25 cellular contexts compared by ENCODE assay signal in the genomic region with DNA sequence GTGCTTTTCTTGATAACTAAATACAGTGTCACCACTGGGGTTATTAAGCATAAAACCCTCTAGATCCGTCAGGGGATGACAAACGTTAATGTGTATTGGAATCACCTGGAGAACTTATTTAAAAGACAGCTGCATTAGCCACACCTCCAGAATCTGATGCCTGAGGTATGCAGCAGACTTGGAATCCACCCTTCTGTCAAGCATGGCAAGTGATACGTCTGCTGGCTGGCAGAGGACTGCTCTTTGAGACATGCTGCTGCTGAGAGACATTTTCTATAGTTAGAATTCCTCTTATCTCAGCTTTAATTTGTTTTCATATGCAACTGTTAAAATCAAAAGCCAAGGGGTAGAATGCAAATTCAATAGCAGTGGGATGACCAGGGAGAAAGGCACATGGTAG.
DNase-seq lines count a peak whose midpoint lies in the region; ATAC-seq and TF ChIP-seq lines count a peak whose summit lies in the region.
"Had no signal": no experiment of that assay in that cellular context is flagged by ENCODE, and none has a peak within 500 bp of the region (broad histone marks: within the 10 kb centered on the region; RNA-seq: fewer than 3 reads in every experiment).

No MANE protein-coding gene starts in this region.

- no peak overlapping the region for H3K4ac ChIP-seq in H9 (ENCODE audit: low read depth, low read length)

- peaks cover 0 to 3% of the 10 kb centered on the region in 2 experiments; a peak in 1 of 5 replicates for H3K9me3 Mint-ChIP-seq in H9
- H3K9me3 Mint-ChIP-seq: activated naive CD8-positive, alpha-beta T cell treated with anti-CD3 and anti-CD28 coated beads for 36 hours; memory B cell had no signal

- H2BK5ac ChIP-seq in H9 (ENCODE audit: insufficient read length, low read length): no peak overlapping the region

- H2BK120ac ChIP-seq in H9 (ENCODE audit: low read depth, low read length, poor library complexity, severe bottlenecking): no peak overlapping the region

- no peak overlapping the region for H2AFZ ChIP-seq in H9 (ENCODE audit: low read length)

- H4K20me1 ChIP-seq in H9 (ENCODE audit: control insufficient read depth, insufficient read depth, insufficient read length): no peaks in the 10 kb centered on the region
- H4K20me1 ChIP-seq: BLaER1 had no signal

- peaks cover 14% of the 10 kb centered on the region for H3K4me1 ChIP-seq in H9 (ENCODE audit: insufficient read depth, low read length)
- H3K4me1 ChIP-seq in breast epithelium: no peaks in the 10 kb centered on the region
- H3K4me1 ChIP-seq: ascending aorta, prostate gland, testis had no signal

- H4K8ac ChIP-seq in H9 (replicated peaks; ENCODE audit: insufficient read length, low read depth, low read length): no peak overlapping the region

- no peaks in the 10 kb centered on the region for H3K79me1 ChIP-seq in H9 (ENCODE audit: insufficient read depth, low read depth, low read length, poor library complexity, severe bottlenecking)

- no CpG with 5 or more reads among the region's 3 CpGs for WGBS in H9 (ENCODE audit: extremely low coverage, insufficient read length, low lambda C conversion rate)

- no peak overlapping the region for H3K9ac ChIP-seq in H9 (ENCODE audit: extremely low read depth, insufficient read length, low read length)
- H3K9ac ChIP-seq: BLaER1 had no signal

- H2BK20ac ChIP-seq in H9 (ENCODE audit: low read depth, low read length, poor library complexity, severe bottlenecking): no peak overlapping the region

- in situ Hi-C loops in G401 (cut with HindIII; ENCODE audit: low sequenced_read_pairs): no loop called here

- no peak for ATAC-seq in GM19395 (IDR thresholded peaks at IDR 0.05; ENCODE audit: unreplicated experiment)
- ATAC-seq: HCT116; SK-N-SH treated with all-trans-retinoic acid at 6 μM for 48 hours; stimulated activated naive CD8-positive, alpha-beta T cell treated with anti-CD3 and anti-CD28 coated beads, Interleukin-15, Interleukin-2, amounts not matched to agents 100 U/mL and 50 U/mL, for 24 hours had no signal

- H2AK5ac ChIP-seq in H9 (ENCODE audit: insufficient read length, low read length): no peak overlapping the region

- H3K9me3 ChIP-seq in H9 (ENCODE audit: control insufficient read depth, low read depth, low read length) (no peaks in the 10 kb centered on the region), breast epithelium (no peaks in the 10 kb centered on the region)
- H3K9me3 ChIP-seq: ascending aorta, BLaER1, gastrocnemius medialis, MG63, prostate gland, testis had no signal

- no peak overlapping the region for H3K18ac ChIP-seq in H9 (ENCODE audit: insufficient read length, low read depth, low read length)

- intact Hi-C loops in breast epithelium (cut with DNase I; ENCODE audit: low total_unique reads): no loop called here

- H3K4me3 ChIP-seq in breast epithelium: no peak overlapping the region
- H3K4me3 ChIP-seq: ascending aorta, BLaER1, gastrocnemius medialis, MG63, prostate gland, testis had no signal

- H2BK15ac ChIP-seq in H9 (ENCODE audit: low read depth, low read length): no peak overlapping the region

- no peaks in the 10 kb centered on the region for H3K27me3 ChIP-seq in H9 (ENCODE audit: insufficient read depth, low read length)
- no peaks in the 10 kb centered on the region for H3K27me3 ChIP-seq in breast epithelium
- H3K27me3 ChIP-seq: ascending aorta, BLaER1, gastrocnemius medialis, MG63, testis had no signal

- TF ChIP-seq POLR2A in breast epithelium (IDR thresholded peaks at IDR 0.05): no peak

- no peaks in the 10 kb centered on the region for H3K27me3 Mint-ChIP-seq in H9 (ENCODE audit: low read depth)
- H3K27me3 Mint-ChIP-seq: activated naive CD8-positive, alpha-beta T cell treated with anti-CD3 and anti-CD28 coated beads for 36 hours; dendritic cell treated with granulocyte-macrophage colony-stimulating factor and Interleukin-4, amounts not matched to agents 40 ng/mL and 50 ng/mL, for 4 days; memory B cell had no signal

- H3K36me3 Mint-ChIP-seq in H9 (ENCODE audit: insufficient read depth in 1 of 3, low read depth in 3 of 3): no peaks in the 10 kb centered on the region
- H3K36me3 Mint-ChIP-seq: activated naive CD8-positive, alpha-beta T cell treated with anti-CD3 and anti-CD28 coated beads for 36 hours had no signal

- no peak overlapping the region for H3K56ac ChIP-seq in H9 (ENCODE audit: insufficient read length, low read depth, low read length)

- H3K23me2 ChIP-seq in H9 (ENCODE audit: insufficient read length, low read depth, low read length, poor library complexity, severe bottlenecking): no peaks in the 10 kb centered on the region

- H3K27ac ChIP-seq in H9 (ENCODE audit: insufficient read length, low read depth, low read length): no peak overlapping the region
- no peak overlapping the region for H3K27ac ChIP-seq in breast epithelium
- H3K27ac ChIP-seq: ascending aorta, BLaER1, gastrocnemius medialis, prostate gland, testis had no signal

- peak; percentile 43 for DNase-seq in G401 (ENCODE audit: low spot score)
- DNase-seq in H9: peak; percentile 42
- DNase-seq in cerebellar cortex (ENCODE audit: low spot score): peak; percentile 30
- peak; percentile 22 for DNase-seq in iPS-NIHi7 (ENCODE audit: extremely low spot score)
- no peak for DNase-seq in hepatic stellate cell (ENCODE audit: low spot score)
- DNase-seq in breast epithelium (ENCODE audit: low spot score in 2 of 2): no peak
- no peak for DNase-seq in RPMI8226
- DNase-seq: activated CD4-positive, alpha-beta T cell treated with anti-CD3 and anti-CD28 coated beads for 4 hours; activated naive CD8-positive, alpha-beta T cell treated with anti-CD3 and anti-CD28 coated beads for 36 hours; activated T-cell treated with anti-CD3 and anti-CD28 coated beads for 4 hours; DMS53; gastrocnemius medialis; hypothalamus; KG1; MG63; stimulated activated naive CD8-positive, alpha-beta T cell treated with anti-CD3 and anti-CD28 coated beads, Interleukin-15, Interleukin-2, amounts not matched to agents 100 U/mL and 50 U/mL, for 24 hours; testis had no signal

- no peaks in the 10 kb centered on the region for H3K79me2 ChIP-seq in H9 (ENCODE audit: insufficient read depth, low read length)

- H4K5ac ChIP-seq in H9 (ENCODE audit: insufficient read length, low read depth, low read length): no peak overlapping the region

- H3K27ac Mint-ChIP-seq in H9: peak overlapping the region in 2 of 3 experiments; percentile 42 to 76; a peak in 3 of 7 replicates
- H3K27ac Mint-ChIP-seq: activated naive CD8-positive, alpha-beta T cell treated with anti-CD3 and anti-CD28 coated beads for 36 hours; dendritic cell treated with granulocyte-macrophage colony-stimulating factor and Interleukin-4, amounts not matched to agents 40 ng/mL and 50 ng/mL, for 4 days; memory B cell had no signal

- no peak overlapping the region for H3T11ph ChIP-seq in H9 (ENCODE audit: low read length)

- H3K4me1 Mint-ChIP-seq in H9: peaks cover 49 to 50% of the 10 kb centered on the region in 2 experiments
- H3K4me1 Mint-ChIP-seq: activated naive CD8-positive, alpha-beta T cell treated with anti-CD3 and anti-CD28 coated beads for 36 hours had no signal

- H3K23ac ChIP-seq in H9 (ENCODE audit: insufficient read length, low read depth, low read length): no peak overlapping the region

- H2BK12ac ChIP-seq in H9 (ENCODE audit: insufficient read length, low read depth, low read length): no peak overlapping the region

- H3K14ac ChIP-seq in H9 (ENCODE audit: insufficient read depth, low read length): no peak overlapping the region

- H3K36me3 ChIP-seq in breast epithelium: no peaks in the 10 kb centered on the region
- H3K36me3 ChIP-seq: BLaER1, gastrocnemius medialis, MG63, prostate gland had no signal

- no peak overlapping the region for H3K4me2 ChIP-seq in H9 (ENCODE audit: insufficient read depth, insufficient read length, low read length)
- H3K4me2 ChIP-seq: BLaER1 had no signal

- TF ChIP-seq CTCF in H9 (conservative IDR thresholded peaks at IDR 0.05) (no peak), breast epithelium (IDR thresholded peaks at IDR 0.05) (no peak)

- H3K4me3 Mint-ChIP-seq in H9: no peak overlapping the region; a peak in 1 of 5 replicates
- H3K4me3 Mint-ChIP-seq: activated naive CD8-positive, alpha-beta T cell treated with anti-CD3 and anti-CD28 coated beads for 36 hours; dendritic cell treated with granulocyte-macrophage colony-stimulating factor and Interleukin-4, amounts not matched to agents 40 ng/mL and 50 ng/mL, for 4 days; memory B cell had no signal

- H4K91ac ChIP-seq in H9 (ENCODE audit: insufficient read length, low read depth, low read length): no peak overlapping the region

Comparison
In these comparisons a context has a peak if more than half of its experiments do, and no peak if none do; other contexts are left out.
1. DNase-seq: peak in G401 (single experiment), H9 (single experiment), cerebellar cortex (single experiment) and iPS-NIHi7 (single experiment); none in hepatic stellate cell (single experiment), breast epithelium (0 of 2) and RPMI8226 (single experiment).